16 cellular contexts compared by ENCODE assay signal in the genomic region with DNA sequence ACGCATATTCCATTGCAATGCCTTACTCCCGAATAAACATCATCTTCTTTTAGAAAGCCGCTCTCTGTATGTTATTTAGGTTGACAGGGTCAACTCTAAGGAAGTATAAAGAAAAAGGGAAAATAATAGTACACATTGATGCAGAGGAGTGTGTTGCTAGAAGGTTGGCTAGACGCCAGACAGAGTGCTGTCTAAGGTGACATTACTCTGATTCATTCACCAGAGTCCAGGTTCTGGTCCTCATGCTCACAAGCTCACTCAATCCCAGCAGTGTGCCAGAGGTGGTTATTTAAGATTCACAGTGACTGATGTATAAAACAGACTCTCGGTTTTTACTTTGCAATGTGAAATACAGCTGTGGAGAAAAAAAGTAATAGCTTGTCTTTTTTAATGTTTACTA.
"Had no signal": no experiment of that assay in that cellular context is flagged by ENCODE, and none has a peak within 500 bp of the region (broad histone marks: within the 10 kb centered on the region; RNA-seq: fewer than 3 reads in every experiment).

No MANE protein-coding gene starts in this region.

- DNase-seq: activated CD4-positive, alpha-beta T cell treated with anti-CD3 and anti-CD28 coated beads for 4 hours; activated CD8-positive, alpha-beta memory T cell treated with anti-CD3 and anti-CD28 coated beads, Interleukin-2, amount 50 U/mL, for 48 hours; activated CD8-positive, alpha-beta T cell treated with anti-CD3 and anti-CD28 coated beads, Interleukin-2, amount 10 ng/mL, durations not matched to agents 7 days and 5 days; activated naive CD8-positive, alpha-beta T cell treated with anti-CD3 and anti-CD28 coated beads, Interleukin-2, amount 50 U/mL, for 24 hours; caudate nucleus; effector memory CD8-positive, alpha-beta T cell; head of caudate nucleus; left lung; mesenchymal stem cell; nephron progenitor cell; stimulated activated CD4-positive, alpha-beta T cell treated with anti-CD3 and anti-CD28 coated beads, Interleukin-2, amount 100 ng/mL, for 48 hours; stimulated activated CD8-positive, alpha-beta memory T cell treated with anti-CD3 and anti-CD28 coated beads, Interleukin-4, amount 100 ng/mL, for 48 hours; T1000; upper lobe of left lung; WERI-Rb-1 had no signal

- H3K9me3 ChIP-seq: ascending aorta, left lung, upper lobe of left lung had no signal

- H3K36me3 ChIP-seq: left lung had no signal

- H3K27me3 ChIP-seq: ascending aorta, left lung, upper lobe of left lung had no signal

- H3K4me1 ChIP-seq: ascending aorta, left lung, upper lobe of left lung had no signal

- H3K27ac ChIP-seq: ascending aorta, left lung, upper lobe of left lung, WERI-Rb-1 had no signal

- H3K4me3 ChIP-seq: ascending aorta, left lung, upper lobe of left lung had no signal
